In genomic region chr3:127150915-127151564, GRCh38 we compare ENCODE assay signal across 24 cellular contexts. TPM values are rescaled to one million over a fixed set of nuclear protein-coding genes. Genes with fewer than 3 reads are reported as not detected.
DNase-seq lines count a peak whose midpoint lies in the region; ATAC-seq, FAIRE-seq and TF ChIP-seq lines count a peak whose summit lies in the region.
"Had no signal": no experiment of that assay in that cellular context is flagged by ENCODE, and none has a peak within 500 bp of the region (broad histone marks: within the 10 kb centered on the region; RNA-seq: fewer than 3 reads in every experiment).

No MANE protein-coding gene starts in this region.

- H3K27ac ChIP-seq in Peyer's patch (no peak overlapping the region), kidney (ENCODE audit: low read depth in 2 of 2, low read length in 2 of 2) (no peak overlapping the region), stomach (no peak overlapping the region), thyroid gland (no peak overlapping the region)

- H3K4me3 ChIP-seq in Peyer's patch (no peak overlapping the region), kidney (ENCODE audit: low read length in 2 of 2) (no peak overlapping the region), stomach (no peak overlapping the region), thyroid gland (replicated peaks in 1 of 3) (no peak overlapping the region)
- H3K4me3 ChIP-seq: GM23338 had no signal

- intact Hi-C loops in kidney (cut with DNase I), result no loop called here
- intact Hi-C loops in stomach (cut with DNase I; ENCODE audit: low total_unique reads), result no loop called here
- intact Hi-C loops in thyroid gland (cut with DNase I), result no loop called here

- peak; percentile 19 for DNase-seq in NCI-H2171 treated with DMSO at 0.1 percent for 48 hours (lab: John Stamatoyannopoulos, UW)
- no peak for DNase-seq in NCI-H2171 (lab: John Stamatoyannopoulos, UW)
- peak in 2 of 3 donors; percentile 26 to 34 for DNase-seq in Peyer's patch
- DNase-seq in kidney, result peak; percentile 39
- DNase-seq in stomach, result peak; percentile 25
- no peak for DNase-seq in thyroid gland
- no peak for DNase-seq in D341Med (ENCODE audit: low spot score)
- DNase-seq: BE2C; CD4-positive, CD25-positive, alpha-beta regulatory T cell; COR-L47; IMR-90; NCI-H2029 treated with DMSO at 0.1 percent for 48 hours; NCI-H226; NCI-H748 treated with DMSO at 0.1 percent for 48 hours; NK-92 treated with Interleukin-12 subunit alpha and Interleukin-12 subunit beta, amount 100 ng/mL, for 24 hours had no signal

- 84 to 93% (median 86%) methylated on average over 11 to 14 of the region's 14 CpGs for WGBS in stomach, 5 donors
- 92 to 93% methylated on average over 13 to 14 of the region's 14 CpGs for WGBS in thyroid gland, 2 donors

- no peak for TF ChIP-seq EP300 in stomach (IDR thresholded peaks at IDR 0.05)

- H3K27me3 ChIP-seq in Peyer's patch (no peaks in the 10 kb centered on the region), stomach (no peaks in the 10 kb centered on the region), thyroid gland (no peaks in the 10 kb centered on the region)
- H3K27me3 ChIP-seq: BE2C had no signal

- no peak for FAIRE-seq in kidney (lab: Jason Lieb, UNC)
- FAIRE-seq: G401.6, HTR-8/SVneo, RCC 7860 had no signal

- no peak for ATAC-seq in GM18867 (IDR thresholded peaks at IDR 0.05; ENCODE audit: unreplicated experiment)
- ATAC-seq: GM23338, Right ventricle myocardium inferior had no signal

- TF ChIP-seq CTCF in Peyer's patch (IDR thresholded peaks at IDR 0.05) (no peak), kidney (IDR thresholded peaks at IDR 0.05; ENCODE audit: borderline replicate concordance, extremely low read depth, insufficient read depth) (no peak), stomach (IDR thresholded peaks at IDR 0.05) (no peak), thyroid gland (IDR thresholded peaks at IDR 0.05) (no peak)

- H3K9me3 ChIP-seq in Peyer's patch (no peaks in the 10 kb centered on the region), kidney (ENCODE audit: control insufficient read depth in 1 of 2, low read length in 2 of 2) (no peaks in the 10 kb centered on the region), stomach (no peaks in the 10 kb centered on the region), thyroid gland (no peaks in the 10 kb centered on the region)

- H3K4me1 ChIP-seq in Peyer's patch (no peaks in the 10 kb centered on the region), kidney (ENCODE audit: control insufficient read depth in 1 of 2, insufficient read depth in 1 of 2, low read depth in 1 of 2, low read length in 2 of 2) (no peaks in the 10 kb centered on the region), stomach (no peaks in the 10 kb centered on the region), thyroid gland (no peaks in the 10 kb centered on the region)
- H3K4me1 ChIP-seq: BE2C had no signal

- no peaks in the 10 kb centered on the region for H3K36me3 ChIP-seq in Peyer's patch
- H3K36me3 ChIP-seq in kidney (ENCODE audit: control insufficient read depth in 1 of 2, insufficient read depth in 2 of 2, low read length in 2 of 2), result no peaks in the 10 kb centered on the region
- H3K36me3 ChIP-seq in stomach, result no peaks in the 10 kb centered on the region
- no peaks in the 10 kb centered on the region for H3K36me3 ChIP-seq in thyroid gland
- H3K36me3 ChIP-seq: BE2C had no signal

- H3K9ac ChIP-seq in kidney (ENCODE audit: low read length in 2 of 2), result no peak overlapping the region

- no peak for TF ChIP-seq POLR2A in Peyer's patch (IDR thresholded peaks at IDR 0.05)
- no peak for TF ChIP-seq POLR2A in stomach (IDR thresholded peaks at IDR 0.05)
- TF ChIP-seq POLR2A in thyroid gland (IDR thresholded peaks at IDR 0.05), result no peak

RNA-seq across cellular contexts. Expression of gene PRR23E, which starts 41.9 kb away (rescaled TPM):
- total RNA-seq in Peyer's patch (not detected), kidney (not detected), stomach (not detected), thyroid gland (not detected)
- polyA plus RNA-seq in kidney (ENCODE audit: insufficient read depth, low read depth, low replicate concordance) (not detected), stomach (not detected)
- total RNA-seq: A172; CD4-positive, CD25-positive, alpha-beta regulatory T cell; GM23338; IMR-90; M059J; Right ventricle myocardium inferior; SK-MEL-5 had no signal
- polyA plus RNA-seq: CD4-positive, CD25-positive, alpha-beta regulatory T cell; GM23338; IMR-90 had no signal

Comparison
In these comparisons a context has a peak if more than half of its experiments do, and no peak if none do; other contexts are left out.
1. DNase-seq: peak in NCI-H2171 treated with DMSO at 0.1 percent for 48 hours (single experiment), Peyer's patch (2 of 3), kidney (single experiment) and stomach (single experiment); none in NCI-H2171 (single experiment), thyroid gland (0 of 2) and D341Med (single experiment).